Comparison of ENCODE assay signal across 1 cellular context in the genomic region with DNA sequence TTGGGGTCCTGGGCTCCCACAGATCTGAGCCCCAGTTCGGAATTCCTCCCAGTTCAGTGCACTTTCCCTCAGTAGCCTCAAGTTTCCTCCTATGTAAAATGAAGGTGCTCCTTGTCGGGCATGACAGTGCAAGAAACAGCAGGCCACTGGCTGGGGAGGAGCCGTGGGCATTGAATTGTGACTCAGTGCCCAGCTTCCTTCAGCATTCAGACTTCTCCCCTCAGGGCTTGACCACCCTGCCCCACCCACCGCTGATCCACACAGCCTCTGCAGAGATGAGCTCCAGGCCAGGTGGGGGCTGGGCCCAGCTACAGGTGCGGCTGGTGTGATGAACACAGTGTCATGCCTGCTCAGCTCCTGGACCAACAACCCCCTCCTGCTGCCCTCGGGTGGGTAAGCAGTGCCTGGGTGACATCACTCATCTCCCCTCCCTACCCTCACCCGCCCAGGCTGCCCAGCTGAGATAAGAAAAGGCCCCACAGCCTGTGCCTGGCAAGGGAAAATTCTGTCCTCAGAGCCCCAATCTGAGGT.
TF ChIP-seq lines count a peak whose summit lies in the region.

No MANE protein-coding gene starts in this region.

TF ChIP-seq in GM12878, 131 proteins besides CTCF, POLR2A, EP300 and RAD21:
- TF ChIP-seq, protein P1, sequence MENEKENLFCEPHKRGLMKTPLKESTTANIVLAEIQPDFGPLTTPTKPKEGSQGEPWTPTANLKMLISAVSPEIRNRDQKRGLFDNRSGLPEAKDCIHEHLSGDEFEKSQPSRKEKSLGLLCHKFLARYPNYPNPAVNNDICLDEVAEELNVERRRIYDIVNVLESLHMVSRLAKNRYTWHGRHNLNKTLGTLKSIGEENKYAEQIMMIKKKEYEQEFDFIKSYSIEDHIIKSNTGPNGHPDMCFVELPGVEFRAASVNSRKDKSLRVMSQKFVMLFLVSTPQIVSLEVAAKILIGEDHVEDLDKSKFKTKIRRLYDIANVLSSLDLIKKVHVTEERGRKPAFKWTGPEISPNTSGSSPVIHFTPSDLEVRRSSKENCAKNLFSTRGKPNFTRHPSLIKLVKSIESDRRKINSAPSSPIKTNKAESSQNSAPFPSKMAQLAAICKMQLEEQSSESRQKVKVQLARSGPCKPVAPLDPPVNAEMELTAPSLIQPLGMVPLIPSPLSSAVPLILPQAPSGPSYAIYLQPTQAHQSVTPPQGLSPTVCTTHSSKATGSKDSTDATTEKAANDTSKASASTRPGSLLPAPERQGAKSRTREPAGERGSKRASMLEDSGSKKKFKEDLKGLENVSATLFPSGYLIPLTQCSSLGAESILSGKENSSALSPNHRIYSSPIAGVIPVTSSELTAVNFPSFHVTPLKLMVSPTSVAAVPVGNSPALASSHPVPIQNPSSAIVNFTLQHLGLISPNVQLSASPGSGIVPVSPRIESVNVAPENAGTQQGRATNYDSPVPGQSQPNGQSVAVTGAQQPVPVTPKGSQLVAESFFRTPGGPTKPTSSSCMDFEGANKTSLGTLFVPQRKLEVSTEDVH (IDR thresholded peaks at IDR 0.05; ENCODE audit: low read depth, partially characterized antibody): no peak
- TF ChIP-seq GABPA (IDR thresholded peaks at IDR 0.05; ENCODE audit: low read depth) (no peak), MYC (IDR thresholded peaks at IDR 0.05; ENCODE audit: insufficient read depth, insufficient read length, insufficient replicate concordance, low read length, severe bottlenecking) (no peak)
- TF ChIP-seq, protein P2, sequence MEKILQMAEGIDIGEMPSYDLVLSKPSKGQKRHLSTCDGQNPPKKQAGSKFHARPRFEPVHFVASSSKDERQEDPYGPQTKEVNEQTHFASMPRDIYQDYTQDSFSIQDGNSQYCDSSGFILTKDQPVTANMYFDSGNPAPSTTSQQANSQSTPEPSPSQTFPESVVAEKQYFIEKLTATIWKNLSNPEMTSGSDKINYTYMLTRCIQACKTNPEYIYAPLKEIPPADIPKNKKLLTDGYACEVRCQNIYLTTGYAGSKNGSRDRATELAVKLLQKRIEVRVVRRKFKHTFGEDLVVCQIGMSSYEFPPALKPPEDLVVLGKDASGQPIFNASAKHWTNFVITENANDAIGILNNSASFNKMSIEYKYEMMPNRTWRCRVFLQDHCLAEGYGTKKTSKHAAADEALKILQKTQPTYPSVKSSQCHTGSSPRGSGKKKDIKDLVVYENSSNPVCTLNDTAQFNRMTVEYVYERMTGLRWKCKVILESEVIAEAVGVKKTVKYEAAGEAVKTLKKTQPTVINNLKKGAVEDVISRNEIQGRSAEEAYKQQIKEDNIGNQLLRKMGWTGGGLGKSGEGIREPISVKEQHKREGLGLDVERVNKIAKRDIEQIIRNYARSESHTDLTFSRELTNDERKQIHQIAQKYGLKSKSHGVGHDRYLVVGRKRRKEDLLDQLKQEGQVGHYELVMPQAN (conservative IDR thresholded peaks at IDR 0.05): no peak
